In the genomic region with DNA sequence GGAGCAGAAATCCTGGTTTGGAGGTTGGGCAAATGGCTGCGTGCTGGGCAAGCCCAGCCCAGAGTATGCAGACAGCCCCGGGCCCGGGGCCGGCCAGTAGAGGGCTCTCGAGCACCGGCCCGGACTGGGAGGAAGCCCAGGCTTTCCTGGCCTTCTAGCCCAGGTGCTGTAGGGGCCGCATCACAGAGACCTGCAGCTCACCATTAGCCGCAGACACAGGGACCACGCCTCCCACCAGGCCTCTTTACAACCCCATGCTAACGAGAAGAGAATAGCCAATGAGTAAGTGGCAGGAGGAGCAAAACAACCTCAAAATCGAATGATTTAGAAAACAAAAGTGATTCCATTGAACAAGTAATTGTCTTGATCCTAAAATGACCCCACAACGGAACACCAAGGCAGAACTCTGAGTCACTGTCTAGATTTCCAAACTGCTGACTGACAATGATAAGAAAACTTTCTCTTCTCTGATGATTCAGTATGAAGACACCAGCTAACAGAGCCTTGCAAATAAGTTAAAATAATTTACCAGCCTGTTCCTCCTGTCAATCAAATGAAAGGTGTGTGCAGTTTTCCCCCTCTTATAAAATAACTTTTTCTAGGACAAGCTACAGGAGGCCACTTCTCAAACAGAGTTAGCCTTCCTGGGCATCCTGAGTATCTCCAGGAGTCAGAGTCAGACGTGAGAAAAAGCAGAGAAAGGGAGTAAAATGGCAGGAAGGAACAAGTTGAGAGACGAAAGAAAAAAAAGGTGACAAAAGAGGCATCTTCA, we compare ENCODE assay signal across 7 cellular contexts.
A peak's percentile ranks its signal among the peaks of the same experiment; 100 is the strongest.
DNase-seq lines count a peak whose midpoint lies in the region; ATAC-seq, FAIRE-seq and TF ChIP-seq lines count a peak whose summit lies in the region.

No MANE protein-coding gene starts in this region.

- no peak overlapping the region for H3K4me3 ChIP-seq in GM12864 (ENCODE audit: low read depth, low read length)
- no peak overlapping the region for H3K4me3 ChIP-seq in WI38 (ENCODE audit: low read depth, low read length)
- no peak overlapping the region for H3K4me3 ChIP-seq in keratinocyte (ENCODE audit: control insufficient read depth in 2 of 3, extremely low read depth in 1 of 3, insufficient read depth in 2 of 3, low read depth in 1 of 3, low read length in 3 of 3)

- TF ChIP-seq CTCF in GM12864 (IDR thresholded peaks at IDR 0.05; ENCODE audit: low read depth, low read length, missing control alignments), result peak; percentile 94
- TF ChIP-seq CTCF in WI38 (IDR thresholded peaks at IDR 0.05; ENCODE audit: low read depth, low read length), result peak; percentile 96
- TF ChIP-seq CTCF in keratinocyte (optimal IDR thresholded peaks at IDR 0.05 in 1 of 3, IDR thresholded peaks at IDR 0.05 in 1 of 3, conservative IDR thresholded peaks at IDR 0.05 in 1 of 3; ENCODE audit: extremely low read depth in 1 of 3, insufficient read depth in 2 of 3, low read length in 3 of 3), result peak; percentile 49 to 77 (median 67)

- peak overlapping the region; percentile 7 for H3K4me2 ChIP-seq in keratinocyte (ENCODE audit: control insufficient read depth, extremely low read depth, insufficient read depth, low read depth, low read length)

- peaks cover 4% of the 10 kb centered on the region for H3K27me3 ChIP-seq in keratinocyte (ENCODE audit: control insufficient read depth, extremely low read depth, insufficient read depth, low read length)

- no peaks in the 10 kb centered on the region for H3K9me3 ChIP-seq in keratinocyte (ENCODE audit: control insufficient read depth, low read depth, low read length)

- no peaks in the 10 kb centered on the region for H3K4me1 ChIP-seq in keratinocyte (ENCODE audit: control insufficient read depth, extremely low read depth, insufficient read depth, low read length)

- no peaks in the 10 kb centered on the region for H4K20me1 ChIP-seq in keratinocyte (ENCODE audit: control insufficient read depth, extremely low read depth, insufficient read depth, low read length)

- no peaks in the 10 kb centered on the region for H3K79me2 ChIP-seq in keratinocyte (ENCODE audit: control insufficient read depth, insufficient read depth, low read length)

- dilution Hi-C loops in keratinocyte (cut with MboI; ENCODE audit: extremely low pct_ligation_motif_present, low sequenced_read_pairs), result no loop called here

- no peak overlapping the region for H3K9ac ChIP-seq in keratinocyte (ENCODE audit: control insufficient read depth, extremely low read depth, insufficient read depth, low read length)

- H2AFZ ChIP-seq in keratinocyte (ENCODE audit: control insufficient read depth, low read length), result no peak overlapping the region

- no peaks in the 10 kb centered on the region for H3K36me3 ChIP-seq in keratinocyte (ENCODE audit: control insufficient read depth in 2 of 2, extremely low read depth in 1 of 2, insufficient read depth in 2 of 2, low read length in 2 of 2)

- in situ Hi-C loops in T47D (cut with HindIII; ENCODE audit: low pct_unique_long_range_greater_than_20kb, low sequenced_read_pairs), result no loop called here

- H3K9me1 ChIP-seq in keratinocyte (ENCODE audit: control insufficient read depth, extremely low read depth, insufficient read depth, low read length), result no peaks in the 10 kb centered on the region

- ATAC-seq in HG02610 (IDR thresholded peaks at IDR 0.05; ENCODE audit: unreplicated experiment), result peak; percentile 55

- no peak overlapping the region for H3K27ac ChIP-seq in keratinocyte (ENCODE audit: control insufficient read depth, insufficient read depth, low read length)

- no peak for DNase-seq in GM12864 (ENCODE audit: low read depth)
- DNase-seq in NCI-H1930 (lab: John Stamatoyannopoulos, UW), result peak; percentile 77
- peak; percentile 87 to 91 for DNase-seq in T47D (ENCODE audit: low read depth in 1 of 2, low spot score in 1 of 2)
- DNase-seq in keratinocyte (ENCODE audit: low read depth, low spot score), result no peak
- DNase-seq in stimulated activated CD4-positive, alpha-beta T cell treated with anti-CD3 and anti-CD28 coated beads, Interleukin-1b, Interleukin-23, amount 100 ng/mL, for 48 hours, result peak; percentile 81

- no peak for FAIRE-seq in keratinocyte (lab: Jason Lieb, UNC)

Comparison
In these comparisons a context has a peak if more than half of its experiments do, and no peak if none do; other contexts are left out.
1. DNase-seq: peak in NCI-H1930 (2 of 2), T47D (2 of 2) and stimulated activated CD4-positive, alpha-beta T cell treated with anti-CD3 and anti-CD28 coated beads, Interleukin-1b, Interleukin-23, amount 100 ng/mL, for 48 hours (single experiment); none in GM12864 (single experiment) and keratinocyte (single experiment).
2. Peak in every context shown above with its lines, with median percentiles within 50 percentile points of each other: CTCF ChIP-seq.